Comparison of ENCODE assay signal across 19 cellular contexts in the genomic region with DNA sequence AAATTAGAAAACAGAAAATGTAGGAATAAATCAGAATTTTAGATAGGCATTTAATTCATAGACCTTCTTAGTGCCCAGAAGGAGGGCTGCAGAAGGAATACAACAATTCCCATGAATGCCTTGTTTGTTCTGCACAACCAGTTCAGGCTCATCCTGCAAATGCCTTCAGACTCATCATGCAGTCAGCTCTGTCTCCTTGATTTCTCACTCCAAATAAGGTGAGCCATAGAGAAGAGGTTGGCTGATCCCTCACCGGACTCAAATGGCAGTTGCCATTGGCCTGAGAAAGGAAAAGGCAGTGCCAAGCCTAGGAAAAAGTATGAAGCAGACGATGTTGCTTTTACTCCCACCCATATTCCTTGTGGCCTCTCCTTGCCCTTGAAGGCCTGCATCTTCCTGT. TPM values are rescaled to one million over a fixed set of nuclear protein-coding genes. Genes with fewer than 3 reads are reported as not detected.
DNase-seq lines count a peak whose midpoint lies in the region; ATAC-seq, FAIRE-seq and TF ChIP-seq lines count a peak whose summit lies in the region.
"Had no signal": no experiment of that assay in that cellular context is flagged by ENCODE, and none has a peak within 500 bp of the region (broad histone marks: within the 10 kb centered on the region; RNA-seq: fewer than 3 reads in every experiment).

No MANE protein-coding gene starts in this region.

- peak; percentile 62 for DNase-seq in HT1080 (ENCODE audit: low read depth)
- DNase-seq in RWPE2 (ENCODE audit: low spot score): peak; percentile 52
- DNase-seq in renal cortical epithelial cell (ENCODE audit: low read depth): peak; percentile 7
- DNase-seq in activated CD8-positive, alpha-beta memory T cell treated with anti-CD3 and anti-CD28 coated beads for 24 hours: no peak
- no peak for DNase-seq in germinal center (ENCODE audit: low spot score)
- no peak for DNase-seq in GM12891 (ENCODE audit: insufficient read length, low spot score)
- DNase-seq: BE2C; CD4-positive, alpha-beta memory T cell; COR-L47; DMS153; DMS79 treated with DMSO at 0.1 percent for 48 hours; EL; GDM1; HCEC 1CT; HFFc6 had no signal

- TF ChIP-seq CTCF in RWPE2 (IDR thresholded peaks at IDR 0.05; ENCODE audit: poor library complexity, severe bottlenecking): no peak

- peak overlapping the region; percentile 30 for H3K27ac ChIP-seq in RWPE2 (ENCODE audit: poor library complexity, severe bottlenecking)
- H3K27ac ChIP-seq: A549, C4-2B had no signal

- FAIRE-seq in GM12891 (lab: Jason Lieb, UNC): no peak
- FAIRE-seq: A549, D721Med had no signal

- peaks cover 24% of the 10 kb centered on the region for H3K4me1 ChIP-seq in RWPE2 (ENCODE audit: insufficient read depth, poor library complexity, severe bottlenecking)
- H3K4me1 ChIP-seq: BE2C had no signal

- no peaks in the 10 kb centered on the region for H3K27me3 ChIP-seq in RWPE2 (ENCODE audit: insufficient read depth, poor library complexity, severe bottlenecking)
- H3K27me3 ChIP-seq: BE2C had no signal

- H3K4me3 ChIP-seq in RWPE2 (ENCODE audit: severe bottlenecking): no peak overlapping the region
- H3K4me3 ChIP-seq: A549 had no signal

- no peak for TF ChIP-seq POLR2A in GM12891 (IDR thresholded peaks at IDR 0.05; ENCODE audit: low read depth, low read length)

- ATAC-seq in RWPE2 (ENCODE audit: low read depth) (peak; percentile 85), esophagus mucosa (peak; percentile 45)
- ATAC-seq: A549 had no signal

- H3K9me3 ChIP-seq in RWPE2 (ENCODE audit: severe bottlenecking): no peaks in the 10 kb centered on the region
- H3K9me3 ChIP-seq: A549, BE2C had no signal

- H3K36me3 ChIP-seq in RWPE2 (ENCODE audit: low read depth): peaks cover 18% of the 10 kb centered on the region; the same call in 1 of the 2 replicates
- H3K36me3 ChIP-seq: BE2C had no signal

TF ChIP-seq in GM12891, 5 proteins besides CTCF, POLR2A, EP300 and RAD21:
- no peak for TF ChIP-seq SPI1 (IDR thresholded peaks at IDR 0.05; ENCODE audit: low read depth, low read length)

RNA-seq across cellular contexts. Expression of gene DSC3, which starts 50.3 kb away (rescaled TPM):
- total RNA-seq in HT1080 (2014; rRNA removed; shearing (Covaris generic)): 0.11 TPM in 1 of 2 replicates, not detected in the other
- polyA plus RNA-seq in HT1080 (2015; cell fraction: cytosol; rRNA removed): not detected in 2 replicates
- polyA plus RNA-seq in HT1080 (2015; cell fraction: nucleus; rRNA removed): not detected in 2 replicates
- total RNA-seq in esophagus mucosa (319 TPM), renal cortical epithelial cell (0.20 and 0.69 TPM in 2 replicates)
- polyA plus RNA-seq in GM12891 (2012; ENCODE audit: low read depth, missing spikeins): 0.89 TPM
- total RNA-seq: CD4-positive, alpha-beta memory T cell; HFFc6 had no signal
- polyA plus RNA-seq: CD4-positive, alpha-beta memory T cell had no signal

Comparison
In these comparisons a context has a peak if more than half of its experiments do, and no peak if none do; other contexts are left out.
1. DNase-seq: peak in HT1080 (single experiment), RWPE2 (single experiment) and renal cortical epithelial cell (single experiment); none in activated CD8-positive, alpha-beta memory T cell treated with anti-CD3 and anti-CD28 coated beads for 24 hours (single experiment), germinal center (single experiment) and GM12891 (single experiment).
2. RNA of gene DSC3, which starts 50.3 kb away (total RNA-seq): 319 TPM in esophagus mucosa (single experiment); 0.20 to 0.69 TPM in renal cortical epithelial cell and 0.11 TPM in HT1080; every median in the first group is over 100 times any median in the second.